ENCODE assay signal across 8 cellular contexts in the genomic region with DNA sequence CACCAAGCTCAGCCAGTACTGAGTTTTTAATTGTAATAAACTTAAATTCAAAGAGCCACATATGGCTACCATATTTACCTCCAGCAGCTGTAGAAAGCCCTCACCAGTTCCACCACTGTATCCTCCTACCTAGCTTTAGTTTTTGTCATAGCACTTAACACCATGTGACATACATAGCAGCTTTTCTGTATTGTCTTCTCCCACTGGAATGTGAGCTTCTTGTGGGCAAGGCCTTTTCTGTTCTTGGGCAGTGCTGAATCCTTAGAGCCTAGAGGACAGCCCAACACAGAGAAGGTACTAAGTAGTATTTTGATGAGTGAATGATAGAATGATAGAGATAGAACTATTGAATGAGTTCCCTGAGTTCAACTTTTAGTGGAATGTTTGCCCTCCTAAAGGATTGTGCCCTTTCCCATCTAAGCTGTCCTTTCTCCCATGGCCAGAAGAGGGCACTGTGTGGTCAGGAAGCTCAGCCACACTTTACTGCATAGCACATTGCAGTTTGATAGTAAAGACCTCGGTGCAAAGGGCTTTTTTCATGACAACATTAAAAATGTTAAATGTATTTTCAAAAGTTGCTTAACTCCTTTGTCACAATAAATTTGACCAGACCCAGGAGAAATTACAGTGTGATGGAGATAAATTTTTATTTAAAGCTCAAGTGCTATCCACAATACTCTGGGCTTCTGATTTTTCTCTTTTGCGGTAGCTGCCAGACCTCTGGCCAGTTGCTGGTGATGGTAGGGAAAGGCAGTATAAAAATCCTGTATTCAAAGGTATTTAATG.
DNase-seq lines count a peak whose midpoint lies in the region; ATAC-seq and TF ChIP-seq lines count a peak whose summit lies in the region.

No MANE protein-coding gene starts in this region.

- intact Hi-C loops in CD8-positive, alpha-beta T cell (cut with DNase I, micrococcal nuclease), result loop anchor here (1.0 to 10.0 kb wide), 9 partner anchors 9 to 1918 kb away; a partner anchor contains a TSS
- intact Hi-C loops in Panc1 (cut with micrococcal nuclease; ENCODE audit: unreplicated experiment) (no loop called here), thyroid gland (cut with DNase I) (loop anchor here (5.0 kb wide), 1 partner anchor 295 kb away; a partner anchor contains a TSS)

- WGBS in thyroid gland, 2 donors, result 50 to 51% methylated on average over 2 of the region's 2 CpGs

- peaks cover 37% of the 10 kb centered on the region for H3K36me3 Mint-ChIP-seq in CD8-positive, alpha-beta T cell
- H3K36me3 Mint-ChIP-seq in activated T-cell treated with anti-CD3 and anti-CD28 coated beads, Interleukin-2, amount 50 U/mL, for 4 hours (ENCODE audit: insufficient read depth), result peaks cover 14% of the 10 kb centered on the region
- peaks cover 41% of the 10 kb centered on the region for H3K36me3 Mint-ChIP-seq in neural progenitor cell

- no peaks in the 10 kb centered on the region for H4K20me1 ChIP-seq in neural progenitor cell (ENCODE audit: low read depth)

- no peak overlapping the region for H2AFZ ChIP-seq in neural progenitor cell (replicated peaks)

- TF ChIP-seq POLR2A in thyroid gland (IDR thresholded peaks at IDR 0.05), result no peak

- no peaks in the 10 kb centered on the region for H3K9me3 ChIP-seq in CD8-positive, alpha-beta T cell (ENCODE audit: low read length)
- H3K9me3 ChIP-seq in HUES48 (ENCODE audit: control insufficient read depth, insufficient read depth, low read length) (no peaks in the 10 kb centered on the region), Panc1 (ENCODE audit: control insufficient read depth, insufficient read depth, low read depth, low read length) (no peaks in the 10 kb centered on the region), neural progenitor cell (ENCODE audit: low read depth) (no peaks in the 10 kb centered on the region), thyroid gland (no peaks in the 10 kb centered on the region)

- H3K9me3 Mint-ChIP-seq in CD8-positive, alpha-beta T cell, result no peaks in the 10 kb centered on the region
- H3K9me3 Mint-ChIP-seq in activated T-cell treated with anti-CD3 and anti-CD28 coated beads, Interleukin-2, amount 50 U/mL, for 4 hours, result no peaks in the 10 kb centered on the region
- H3K9me3 Mint-ChIP-seq in neural progenitor cell, result no peaks in the 10 kb centered on the region

- H3K27me3 Mint-ChIP-seq in CD8-positive, alpha-beta T cell (ENCODE audit: low read depth), result no peaks in the 10 kb centered on the region
- no peaks in the 10 kb centered on the region for H3K27me3 Mint-ChIP-seq in activated T-cell treated with anti-CD3 and anti-CD28 coated beads, Interleukin-2, amount 50 U/mL, for 4 hours (ENCODE audit: low read depth)
- no peaks in the 10 kb centered on the region for H3K27me3 Mint-ChIP-seq in neural progenitor cell (ENCODE audit: insufficient read depth, low read depth)

- H3K36me3 ChIP-seq in CD8-positive, alpha-beta T cell (ENCODE audit: insufficient read depth, low read length), result no peaks in the 10 kb centered on the region
- peaks cover 65% of the 10 kb centered on the region for H3K36me3 ChIP-seq in HUES48 (ENCODE audit: control insufficient read depth, insufficient read depth, low read length)
- peaks cover 35% of the 10 kb centered on the region for H3K36me3 ChIP-seq in Panc1 (ENCODE audit: control insufficient read depth, insufficient read depth, low read length)
- no peaks in the 10 kb centered on the region for H3K36me3 ChIP-seq in neural progenitor cell
- H3K36me3 ChIP-seq in thyroid gland, result peaks cover 30 to 31% of the 10 kb centered on the region in 2 donors

- H3K4me1 Mint-ChIP-seq in CD8-positive, alpha-beta T cell (ENCODE audit: low read depth), result peaks cover 2% of the 10 kb centered on the region
- H3K4me1 Mint-ChIP-seq in activated T-cell treated with anti-CD3 and anti-CD28 coated beads, Interleukin-2, amount 50 U/mL, for 4 hours (ENCODE audit: low read depth), result peaks cover 3% of the 10 kb centered on the region
- peaks cover 3% of the 10 kb centered on the region for H3K4me1 Mint-ChIP-seq in neural progenitor cell

- CTCF ChIA-PET in CD8-positive, alpha-beta T cell (lab: Charles Lee), result interaction anchor here (0.6 to 3.7 kb wide), 47 partner anchors 9 to 1371 kb away, joined by 3 to 48 read pairs (median 4); a partner anchor contains a TSS
- CTCF ChIA-PET in Panc1 (lab: Charles Lee), result interaction anchor here (0.6 to 1.8 kb wide), 11 partner anchors 9 to 679 kb away, joined by 3 to 20 read pairs (median 3); a partner anchor contains a TSS

- peak; percentile 81 for ATAC-seq in CD8-positive, alpha-beta T cell
- ATAC-seq in GM19395 (IDR thresholded peaks at IDR 0.05; ENCODE audit: unreplicated experiment) (peak; percentile 88), Panc1 (peak; percentile 92)
- ATAC-seq in activated T-cell treated with anti-CD3 and anti-CD28 coated beads, Interleukin-2, amount 50 U/mL, for 4 hours, result peak; percentile 70 to 80

- in situ Hi-C loops in Panc1 (cut with HindIII; ENCODE audit: low pct_unique_long_range_greater_than_20kb, low sequenced_read_pairs), result no loop called here

- no peaks in the 10 kb centered on the region for H3K4me1 ChIP-seq in CD8-positive, alpha-beta T cell (ENCODE audit: insufficient read depth, low read length)
- no peaks in the 10 kb centered on the region for H3K4me1 ChIP-seq in HUES48 (ENCODE audit: control insufficient read depth, insufficient read depth, low read length)
- H3K4me1 ChIP-seq in Panc1 (ENCODE audit: control insufficient read depth, insufficient read depth, low read length), result no peaks in the 10 kb centered on the region
- H3K4me1 ChIP-seq in neural progenitor cell, result no peaks in the 10 kb centered on the region
- H3K4me1 ChIP-seq in thyroid gland, result no peaks in the 10 kb centered on the region

- no peak overlapping the region for H3K4me2 ChIP-seq in neural progenitor cell

- no peaks in the 10 kb centered on the region for H3K79me2 ChIP-seq in neural progenitor cell (ENCODE audit: low read depth)

- H3K27ac Mint-ChIP-seq in CD8-positive, alpha-beta T cell, result no peak overlapping the region
- peak overlapping the region; percentile 21 for H3K27ac Mint-ChIP-seq in neural progenitor cell

- H3K27ac ChIP-seq in CD8-positive, alpha-beta T cell (ENCODE audit: low read depth, low read length), result no peak overlapping the region
- H3K27ac ChIP-seq in HUES48 (ENCODE audit: low read depth, low read length) (peak overlapping the region; percentile 44), Panc1 (ENCODE audit: low read length) (no peak overlapping the region), neural progenitor cell (no peak overlapping the region), thyroid gland (peak overlapping the region in 1 of 3 donors; percentile 2)

- H3F3A ChIP-seq in neural progenitor cell (ENCODE audit: low read depth), result peaks cover 3% of the 10 kb centered on the region

- H3K4me3 Mint-ChIP-seq in CD8-positive, alpha-beta T cell, result no peak overlapping the region
- no peak overlapping the region for H3K4me3 Mint-ChIP-seq in activated T-cell treated with anti-CD3 and anti-CD28 coated beads, Interleukin-2, amount 50 U/mL, for 4 hours
- H3K4me3 Mint-ChIP-seq in neural progenitor cell, result no peak overlapping the region

- POLR2A ChIA-PET in CD8-positive, alpha-beta T cell (lab: Charles Lee), result interaction anchor here (0.9 to 1.2 kb wide), 2 partner anchors 321 to 336 kb away, joined by 3 read pairs; no protein-coding TSS in a partner anchor
- POLR2A ChIA-PET in Panc1 (lab: Charles Lee), result no interaction called here

- peak; percentile 79 for TF ChIP-seq CTCF in CD8-positive, alpha-beta T cell (IDR thresholded peaks at IDR 0.05)
- peak; percentile 97 for TF ChIP-seq CTCF in Panc1 (IDR thresholded peaks at IDR 0.05)
- peak; percentile 93 for TF ChIP-seq CTCF in neural progenitor cell (IDR thresholded peaks at IDR 0.05)
- peak; percentile 74 to 90 (median 84) for TF ChIP-seq CTCF in thyroid gland (IDR thresholded peaks at IDR 0.05)

- no peaks in the 10 kb centered on the region for H3K27me3 ChIP-seq in CD8-positive, alpha-beta T cell (ENCODE audit: insufficient read depth, low read length)
- H3K27me3 ChIP-seq in HUES48 (ENCODE audit: control insufficient read depth, insufficient read depth, low read length), result no peaks in the 10 kb centered on the region
- H3K27me3 ChIP-seq in Panc1 (ENCODE audit: control insufficient read depth, insufficient read depth, low read length), result no peaks in the 10 kb centered on the region
- no peaks in the 10 kb centered on the region for H3K27me3 ChIP-seq in neural progenitor cell
- no peaks in the 10 kb centered on the region for H3K27me3 ChIP-seq in thyroid gland

- H3K9ac ChIP-seq in HUES48 (ENCODE audit: low read depth, low read length), result no peak overlapping the region
- no peak overlapping the region for H3K9ac ChIP-seq in neural progenitor cell

- no TSS peak for BruUV-seq in Panc1 (replicated peaks; lab: Mats Ljungman, UMichigan)

- H3K4me3 ChIP-seq in CD8-positive, alpha-beta T cell (ENCODE audit: low read depth, low read length), result no peak overlapping the region
- no peak overlapping the region for H3K4me3 ChIP-seq in HUES48 (ENCODE audit: low read depth, low read length)
- no peak overlapping the region for H3K4me3 ChIP-seq in Panc1 (ENCODE audit: low read depth in 2 of 2, low read length in 2 of 2)
- H3K4me3 ChIP-seq in neural progenitor cell, result no peak overlapping the region
- no peak overlapping the region for H3K4me3 ChIP-seq in thyroid gland (replicated peaks in 1 of 3)

- peak; percentile 4 to 71 (median 45) for DNase-seq in CD8-positive, alpha-beta T cell
- peak; percentile 64 for DNase-seq in Panc1 (ENCODE audit: low read depth, low spot score)
- peak; percentile 41 for DNase-seq in activated T-cell treated with anti-CD3 and anti-CD28 coated beads, Interleukin-2, amount 50 U/mL, for 4 hours
- peak; percentile 71 for DNase-seq in fibroblast of peridontal ligament (ENCODE audit: extremely low read depth)
- DNase-seq in neural progenitor cell (ENCODE audit: low spot score), result peak; percentile 60
- DNase-seq in thyroid gland, result peak; percentile 64 to 66
